In genomic region chr19:43612374-43612773, GRCh38 we compare ENCODE assay signal across 1 cellular context.
TF ChIP-seq lines count a peak whose summit lies in the region.

No MANE protein-coding gene starts in this region.

TF ChIP-seq in HepG2, 621 proteins besides CTCF, POLR2A, EP300 and RAD21:
- TF ChIP-seq, protein P1, sequence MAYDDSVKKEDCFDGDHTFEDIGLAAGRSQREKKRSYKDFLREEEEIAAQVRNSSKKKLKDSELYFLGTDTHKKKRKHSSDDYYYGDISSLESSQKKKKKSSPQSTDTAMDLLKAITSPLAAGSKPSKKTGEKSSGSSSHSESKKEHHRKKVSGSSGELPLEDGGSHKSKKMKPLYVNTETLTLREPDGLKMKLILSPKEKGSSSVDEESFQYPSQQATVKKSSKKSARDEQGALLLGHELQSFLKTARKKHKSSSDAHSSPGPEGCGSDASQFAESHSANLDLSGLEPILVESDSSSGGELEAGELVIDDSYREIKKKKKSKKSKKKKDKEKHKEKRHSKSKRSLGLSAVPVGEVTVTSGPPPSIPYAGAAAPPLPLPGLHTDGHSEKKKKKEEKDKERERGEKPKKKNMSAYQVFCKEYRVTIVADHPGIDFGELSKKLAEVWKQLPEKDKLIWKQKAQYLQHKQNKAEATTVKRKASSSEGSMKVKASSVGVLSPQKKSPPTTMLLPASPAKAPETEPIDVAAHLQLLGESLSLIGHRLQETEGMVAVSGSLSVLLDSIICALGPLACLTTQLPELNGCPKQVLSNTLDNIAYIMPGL (CRISPR knock-in tag; IDR thresholded peaks at IDR 0.05; ENCODE audit: borderline replicate concordance in 1 of 2, low read depth in 1 of 2), result no peak
- TF ChIP-seq ZNF230 (CRISPR knock-in tag; IDR thresholded peaks at IDR 0.05) (no peak), NR0B2 (CRISPR knock-in tag; IDR thresholded peaks at IDR 0.05) (no peak), ZBTB3 (CRISPR knock-in tag; IDR thresholded peaks at IDR 0.05; ENCODE audit: borderline replicate concordance, low read depth) (no peak), GFI1 (CRISPR knock-in tag; IDR thresholded peaks at IDR 0.05; ENCODE audit: borderline replicate concordance) (no peak), ZNF44 (CRISPR knock-in tag; IDR thresholded peaks at IDR 0.05) (no peak), MAZ (IDR thresholded peaks at IDR 0.05; ENCODE audit: borderline replicate concordance, low read depth, low read length) (no peak), MAZ (CRISPR knock-in tag; IDR thresholded peaks at IDR 0.05; ENCODE audit: low read depth) (no peak), HOXA5 (CRISPR knock-in tag; IDR thresholded peaks at IDR 0.05) (no peak), NCOA2 (CRISPR knock-in tag; IDR thresholded peaks at IDR 0.05) (no peak), CHD2 (IDR thresholded peaks at IDR 0.05; ENCODE audit: low read depth, low read length) (no peak), ZNF570 (CRISPR knock-in tag; IDR thresholded peaks at IDR 0.05; ENCODE audit: borderline replicate concordance) (no peak)
